In genomic region chr12:131511391-131511802, GRCh38 we compare ENCODE assay signal across 8 cellular contexts.
DNase-seq lines count a peak whose midpoint lies in the region; ATAC-seq and TF ChIP-seq lines count a peak whose summit lies in the region.

No MANE protein-coding gene starts in this region.

- no peak overlapping the region for H3K4me3 ChIP-seq in fibroblast of mammary gland (ENCODE audit: control insufficient read depth, low read depth, low read length)

- peak; percentile 21 for DNase-seq in ELF-1 (ENCODE audit: low read depth, low spot score)
- DNase-seq in activated CD4-positive, alpha-beta T cell treated with anti-CD3 and anti-CD28 coated beads for 4 hours = peak; percentile 59 to 60
- DNase-seq in fibroblast of mammary gland (ENCODE audit: low read depth) = peak; percentile 1
- DNase-seq in stimulated activated CD8-positive, alpha-beta memory T cell treated with anti-CD3 and anti-CD28 coated beads, Interleukin-12 subunit alpha, Interleukin-12 subunit beta, amount 100 ng/mL, for 4 hours (ENCODE audit: low read depth) = peak; percentile 27
- no peak for DNase-seq in NCI-H524 (lab: John Stamatoyannopoulos, UW)
- no peak for DNase-seq in effector CD8-positive, alpha-beta T cell (lab: John Stamatoyannopoulos, UW)

- TF ChIP-seq CTCF in fibroblast of mammary gland (conservative IDR thresholded peaks at IDR 0.05; ENCODE audit: control insufficient read depth, insufficient read depth, low read depth, low read length) = no peak

- ATAC-seq in GM21381 (IDR thresholded peaks at IDR 0.05; ENCODE audit: unreplicated experiment) (peak; percentile 98), HG03575 (IDR thresholded peaks at IDR 0.05; ENCODE audit: extremely low read depth, insufficient number of reproducible peaks, low FRiP score, unreplicated experiment) (peak; percentile 89)

Comparison
In these comparisons a context has a peak if more than half of its experiments do, and no peak if none do; other contexts are left out.
1. DNase-seq: peak in ELF-1 (single experiment), activated CD4-positive, alpha-beta T cell treated with anti-CD3 and anti-CD28 coated beads for 4 hours (2 of 2), fibroblast of mammary gland (single experiment) and stimulated activated CD8-positive, alpha-beta memory T cell treated with anti-CD3 and anti-CD28 coated beads, Interleukin-12 subunit alpha, Interleukin-12 subunit beta, amount 100 ng/mL, for 4 hours (single experiment); none in NCI-H524 (0 of 2) and effector CD8-positive, alpha-beta T cell (single experiment).